Comparison of ENCODE assay signal across 19 cellular contexts in the genomic region with DNA sequence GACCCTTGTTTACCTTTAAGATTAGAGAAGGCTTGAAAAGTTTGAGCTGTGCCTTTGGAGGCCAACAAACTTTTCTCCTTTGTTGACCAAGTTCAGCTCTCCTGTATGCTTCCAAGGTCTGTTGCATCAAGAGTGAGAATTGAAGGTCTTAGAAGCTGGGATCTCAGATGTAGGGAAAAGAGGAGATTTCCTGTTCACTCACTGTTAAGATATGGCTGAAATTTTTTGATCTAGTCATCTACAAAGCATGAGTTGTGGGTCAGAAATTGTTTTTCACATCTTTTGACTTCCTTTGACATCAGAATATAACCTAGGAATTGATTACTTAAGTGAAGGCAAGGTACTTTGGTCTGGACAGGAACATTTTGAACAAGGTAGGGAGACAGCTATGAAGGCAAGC. TPM values are rescaled to one million over a fixed set of nuclear protein-coding genes. Genes with fewer than 3 reads are reported as not detected.
"Had no signal": no experiment of that assay in that cellular context is flagged by ENCODE, and none has a peak within 500 bp of the region (broad histone marks: within the 10 kb centered on the region; RNA-seq: fewer than 3 reads in every experiment).

No MANE protein-coding gene starts in this region.

- H3K4me3 ChIP-seq: hepatocyte, skin epidermis, tibial nerve, vagina had no signal

- H3K27ac ChIP-seq: hepatocyte, parathyroid adenoma, skin epidermis, tibial nerve, vagina had no signal

- H3K36me3 ChIP-seq: tibial nerve, vagina had no signal

- H3K4me1 Mint-ChIP-seq: activated CD8-positive, alpha-beta memory T cell treated with anti-CD3 and anti-CD28 coated beads, Interleukin-2, amount 10 ng/mL, durations not matched to agents 7 days and 5 days; mesothelial cell of epicardium; stimulated activated effector memory CD8-positive, alpha-beta T cell treated with anti-CD3 and anti-CD28 coated beads, Interleukin-12 subunit alpha, Interleukin-12 subunit beta, amount 100 ng/mL, for 72 hours had no signal

- H3K4me3 Mint-ChIP-seq: activated CD8-positive, alpha-beta memory T cell treated with anti-CD3 and anti-CD28 coated beads, Interleukin-2, amount 10 ng/mL, durations not matched to agents 7 days and 5 days; activated T-cell treated with anti-CD3 and anti-CD28 coated beads, Interleukin-2, amount 50 U/mL, for 24 hours; mesothelial cell of epicardium; stimulated activated effector memory CD8-positive, alpha-beta T cell treated with anti-CD3 and anti-CD28 coated beads, Interleukin-12 subunit alpha, Interleukin-12 subunit beta, amount 100 ng/mL, for 72 hours; T-helper 2 cell treated with Interferon-gamma antibody and Interleukin-4, amounts not matched to agents 5 μg/mL and 100 μg/mL, for 36 hours had no signal

- H3K27ac Mint-ChIP-seq: activated CD8-positive, alpha-beta memory T cell treated with anti-CD3 and anti-CD28 coated beads, Interleukin-2, amount 10 ng/mL, durations not matched to agents 7 days and 5 days; activated naive CD4-positive, alpha-beta T cell treated with anti-CD3 and anti-CD28 coated beads, Interleukin-2, amount 50 U/mL, for 72 hours; activated T-cell treated with anti-CD3 and anti-CD28 coated beads, Interleukin-2, amount 50 U/mL, for 24 hours; mesothelial cell of epicardium; stimulated activated effector memory CD8-positive, alpha-beta T cell treated with anti-CD3 and anti-CD28 coated beads, Interleukin-12 subunit alpha, Interleukin-12 subunit beta, amount 100 ng/mL, for 72 hours; T-helper 2 cell treated with Interferon-gamma antibody and Interleukin-4, amounts not matched to agents 5 μg/mL and 100 μg/mL, for 36 hours had no signal

- H2AFZ ChIP-seq: hepatocyte, parathyroid adenoma had no signal

- H3K9ac ChIP-seq: parathyroid adenoma had no signal

- ATAC-seq: activated CD4-positive, CD25-positive, alpha-beta regulatory T cell treated with anti-CD3 and anti-CD28 coated beads, Interleukin-2, amount 50 U/mL, for 24 hours; activated CD8-positive, alpha-beta memory T cell treated with anti-CD3 and anti-CD28 coated beads, Interleukin-2, amount 10 ng/mL, durations not matched to agents 7 days and 5 days; activated naive CD4-positive, alpha-beta T cell treated with anti-CD3 and anti-CD28 coated beads, Interleukin-2, amount 50 U/mL, for 72 hours; stimulated activated effector memory CD8-positive, alpha-beta T cell treated with anti-CD3 and anti-CD28 coated beads, Interleukin-12 subunit alpha, Interleukin-12 subunit beta, amount 100 ng/mL, for 72 hours had no signal

- H3K9me3 Mint-ChIP-seq: activated naive CD4-positive, alpha-beta T cell treated with anti-CD3 and anti-CD28 coated beads, Interleukin-2, amount 50 U/mL, for 72 hours; activated T-cell treated with anti-CD3 and anti-CD28 coated beads, Interleukin-2, amount 50 U/mL, for 24 hours; stimulated activated effector memory CD8-positive, alpha-beta T cell treated with anti-CD3 and anti-CD28 coated beads, Interleukin-12 subunit alpha, Interleukin-12 subunit beta, amount 100 ng/mL, for 72 hours; T-helper 2 cell treated with Interferon-gamma antibody and Interleukin-4, amounts not matched to agents 5 μg/mL and 100 μg/mL, for 36 hours had no signal

- H3K36me3 Mint-ChIP-seq: activated CD8-positive, alpha-beta memory T cell treated with anti-CD3 and anti-CD28 coated beads, Interleukin-2, amount 10 ng/mL, durations not matched to agents 7 days and 5 days; activated naive CD4-positive, alpha-beta T cell treated with anti-CD3 and anti-CD28 coated beads, Interleukin-2, amount 50 U/mL, for 72 hours; mesothelial cell of epicardium; stimulated activated effector memory CD8-positive, alpha-beta T cell treated with anti-CD3 and anti-CD28 coated beads, Interleukin-12 subunit alpha, Interleukin-12 subunit beta, amount 100 ng/mL, for 72 hours had no signal

- H3K27me3 Mint-ChIP-seq: activated CD8-positive, alpha-beta memory T cell treated with anti-CD3 and anti-CD28 coated beads, Interleukin-2, amount 10 ng/mL, durations not matched to agents 7 days and 5 days; activated T-cell treated with anti-CD3 and anti-CD28 coated beads, Interleukin-2, amount 50 U/mL, for 24 hours had no signal

- H3K79me2 ChIP-seq: hepatocyte, parathyroid adenoma had no signal

- DNase-seq: activated CD4-positive, alpha-beta T cell treated with anti-CD3 and anti-CD28 coated beads, Interleukin-2, amount 50 U/mL, for 4 hours; activated CD8-positive, alpha-beta memory T cell treated with anti-CD3 and anti-CD28 coated beads, Interleukin-2, amount 10 ng/mL, durations not matched to agents 7 days and 5 days; activated effector memory CD4-positive, alpha-beta T cell treated with anti-CD3 and anti-CD28 coated beads, Interleukin-2, amount 50 U/mL, for 16 hours; activated T-cell treated with anti-CD3 and anti-CD28 coated beads, Interleukin-2, amount 50 U/mL, for 24 hours; amygdala; kidney glomerular epithelial cell had no signal

- H3K9me3 ChIP-seq: tibial nerve, vagina had no signal

- H3K4me1 ChIP-seq: parathyroid adenoma, tibial nerve, vagina had no signal

- H3K4me2 ChIP-seq: hepatocyte had no signal

- H3K27me3 ChIP-seq: hepatocyte, tibial nerve, vagina had no signal

RNA-seq across cellular contexts. Expression of a gene that starts 12.1 kb away (rescaled TPM):
- total RNA-seq: activated CD8-positive, alpha-beta memory T cell treated with anti-CD3 and anti-CD28 coated beads, Interleukin-2, amount 10 ng/mL, durations not matched to agents 7 days and 5 days; activated naive CD4-positive, alpha-beta T cell treated with anti-CD3 and anti-CD28 coated beads, Interleukin-2, amount 50 U/mL, for 72 hours; hepatocyte; lower leg skin; myocyte; renal cortical epithelial cell; vagina had no signal
- polyA plus RNA-seq: hepatocyte had no signal

RNA-seq across cellular contexts. Expression of a gene that starts 20.0 kb away (rescaled TPM):
- total RNA-seq: activated CD8-positive, alpha-beta memory T cell treated with anti-CD3 and anti-CD28 coated beads, Interleukin-2, amount 10 ng/mL, durations not matched to agents 7 days and 5 days; activated naive CD4-positive, alpha-beta T cell treated with anti-CD3 and anti-CD28 coated beads, Interleukin-2, amount 50 U/mL, for 72 hours; lower leg skin; myocyte; renal cortical epithelial cell; tibial nerve; vagina had no signal

RNA-seq across cellular contexts. Expression of a gene that starts 34.4 kb away (rescaled TPM):
- total RNA-seq: activated CD8-positive, alpha-beta memory T cell treated with anti-CD3 and anti-CD28 coated beads, Interleukin-2, amount 10 ng/mL, durations not matched to agents 7 days and 5 days; activated naive CD4-positive, alpha-beta T cell treated with anti-CD3 and anti-CD28 coated beads, Interleukin-2, amount 50 U/mL, for 72 hours; hepatocyte; lower leg skin; renal cortical epithelial cell; vagina had no signal
- polyA plus RNA-seq: hepatocyte had no signal

RNA-seq across cellular contexts. Expression of a gene that starts 35.1 kb away (rescaled TPM):
- total RNA-seq: activated CD8-positive, alpha-beta memory T cell treated with anti-CD3 and anti-CD28 coated beads, Interleukin-2, amount 10 ng/mL, durations not matched to agents 7 days and 5 days; hepatocyte; lower leg skin; myocyte; renal cortical epithelial cell; tibial nerve; vagina had no signal
- polyA plus RNA-seq: hepatocyte had no signal

RNA-seq across cellular contexts. Expression of a gene that starts 40.0 kb away (rescaled TPM):
- total RNA-seq: activated CD8-positive, alpha-beta memory T cell treated with anti-CD3 and anti-CD28 coated beads, Interleukin-2, amount 10 ng/mL, durations not matched to agents 7 days and 5 days; activated naive CD4-positive, alpha-beta T cell treated with anti-CD3 and anti-CD28 coated beads, Interleukin-2, amount 50 U/mL, for 72 hours; hepatocyte; lower leg skin; mesothelial cell of epicardium; myocyte; renal cortical epithelial cell; tibial nerve; vagina had no signal
- polyA plus RNA-seq: hepatocyte had no signal
